Comparison of ENCODE assay signal across 26 cellular contexts in the genomic region with DNA sequence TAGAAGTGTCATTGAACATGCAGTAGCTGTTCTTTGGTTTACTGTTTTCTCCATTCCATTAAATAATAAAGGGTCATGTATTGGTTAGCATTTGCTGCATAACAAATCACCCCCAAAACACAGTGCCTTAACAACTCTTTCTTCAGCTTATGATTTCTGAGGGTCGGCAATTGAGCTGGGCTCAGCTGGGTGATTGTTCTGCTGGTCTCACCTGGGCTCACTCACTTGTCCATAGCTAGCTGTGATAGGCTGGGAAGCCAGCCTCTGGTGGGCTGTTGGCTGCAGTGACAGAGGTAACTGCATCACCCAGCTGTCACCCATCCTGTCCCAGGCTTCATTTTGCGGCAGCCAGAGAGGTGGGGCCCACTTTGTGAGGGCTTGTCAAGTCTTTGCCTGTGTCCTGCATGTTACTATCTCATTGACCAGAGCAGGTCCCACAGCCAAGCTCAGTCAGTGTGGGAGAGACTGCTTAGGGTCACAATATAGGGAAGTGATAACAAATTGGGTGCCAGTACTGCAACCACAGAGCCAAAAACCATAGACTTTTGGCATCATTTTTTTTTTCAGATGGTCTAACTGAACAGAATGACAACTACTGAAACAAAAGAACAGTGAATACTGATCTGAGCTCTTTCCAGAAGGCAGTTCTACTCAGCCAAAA.
"Had no signal": no experiment of that assay in that cellular context is flagged by ENCODE, and none has a peak within 500 bp of the region (broad histone marks: within the 10 kb centered on the region; RNA-seq: fewer than 3 reads in every experiment).

No MANE protein-coding gene starts in this region.

- H3K27ac Mint-ChIP-seq: activated CD4-positive, alpha-beta T cell treated with anti-CD3 and anti-CD28 coated beads for 36 hours; activated CD8-positive, alpha-beta T cell treated with anti-CD3 and anti-CD28 coated beads for 36 hours; activated naive CD8-positive, alpha-beta T cell; activated T-helper 17 cell treated with anti-CD3 and anti-CD28 coated beads, Interleukin-2, amount 50 U/mL, for 72 hours; effector memory CD8-positive, alpha-beta T cell had no signal

- H3K36me3 ChIP-seq: esophagus muscularis mucosa, gastrocnemius medialis had no signal

- ATAC-seq: activated CD4-positive, alpha-beta T cell treated with anti-CD3 and anti-CD28 coated beads for 36 hours; activated CD8-positive, alpha-beta T cell treated with anti-CD3 and anti-CD28 coated beads for 36 hours; activated T-cell treated with anti-CD3 and anti-CD28 coated beads, Interleukin-2, amount 50 U/mL, for 4 hours; activated T-helper 17 cell treated with anti-CD3 and anti-CD28 coated beads, Interleukin-2, amount 50 U/mL, for 72 hours; body of pancreas; effector memory CD8-positive, alpha-beta T cell; foreskin keratinocyte; gastrocnemius medialis had no signal

- H3K4me1 ChIP-seq: body of pancreas, foreskin keratinocyte, gastrocnemius medialis had no signal

- H3K27me3 ChIP-seq: body of pancreas, foreskin keratinocyte, gastrocnemius medialis had no signal

- H3K4me3 Mint-ChIP-seq: activated CD4-positive, alpha-beta T cell treated with anti-CD3 and anti-CD28 coated beads for 36 hours; activated CD8-positive, alpha-beta T cell treated with anti-CD3 and anti-CD28 coated beads for 36 hours; activated naive CD8-positive, alpha-beta T cell; activated T-cell treated with anti-CD3 and anti-CD28 coated beads, Interleukin-2, amount 50 U/mL, for 4 hours; activated T-helper 17 cell treated with anti-CD3 and anti-CD28 coated beads, Interleukin-2, amount 50 U/mL, for 72 hours; effector memory CD8-positive, alpha-beta T cell had no signal

- H3K27ac ChIP-seq: body of pancreas, esophagus muscularis mucosa, foreskin keratinocyte, gastrocnemius medialis had no signal

- H3K4me1 Mint-ChIP-seq: activated CD4-positive, alpha-beta T cell treated with anti-CD3 and anti-CD28 coated beads for 36 hours; activated T-helper 17 cell treated with anti-CD3 and anti-CD28 coated beads, Interleukin-2, amount 50 U/mL, for 72 hours had no signal

- H3K27me3 Mint-ChIP-seq: activated CD4-positive, alpha-beta T cell treated with anti-CD3 and anti-CD28 coated beads for 36 hours; activated CD8-positive, alpha-beta T cell treated with anti-CD3 and anti-CD28 coated beads for 36 hours had no signal

- H3K36me3 Mint-ChIP-seq: activated naive CD8-positive, alpha-beta T cell had no signal

- H3K4me3 ChIP-seq: body of pancreas, esophagus muscularis mucosa, gastrocnemius medialis had no signal

- DNase-seq: activated CD4-positive, alpha-beta T cell treated with anti-CD3 and anti-CD28 coated beads for 36 hours; activated CD4-positive, alpha-beta T cell treated with anti-CD3 and anti-CD28 coated beads, Interleukin-2, amount 50 U/mL, for 1 hour; activated CD4-positive, alpha-beta T cell treated with anti-CD3 and anti-CD28 coated beads, Interleukin-2, amount 50 U/mL, for 48 hours; activated CD4-positive, CD25-positive, alpha-beta regulatory T cell; activated CD4-positive, CD25-positive, alpha-beta regulatory T cell treated with anti-CD3 and anti-CD28 coated beads, Interleukin-2, amount 50 U/mL, for 72 hours; activated CD8-positive, alpha-beta memory T cell treated with anti-CD3 and anti-CD28 coated beads for 24 hours; activated CD8-positive, alpha-beta T cell treated with anti-CD3 and anti-CD28 coated beads for 36 hours; activated effector memory CD4-positive, alpha-beta T cell treated with Interleukin-2 at 50 U/mL for 16 hours; activated gamma-delta T cell treated with Interleukin-2 at 50 U/mL for 16 hours; activated naive CD4-positive, alpha-beta T cell treated with anti-CD3 and anti-CD28 coated beads, Interleukin-2, amount 50 U/mL, for 16 hours; activated naive CD4-positive, alpha-beta T cell treated with Interleukin-2 at 50 U/mL for 16 hours; activated T-cell treated with anti-CD3 and anti-CD28 coated beads, Interleukin-2, amount 50 U/mL, for 4 hours; amygdala; body of pancreas; caudate nucleus; cortex of kidney; dermis blood vessel endothelial cell; effector CD4-positive, alpha-beta T cell; effector memory CD8-positive, alpha-beta T cell; erythroblast; foreskin keratinocyte; gastrocnemius medialis; T-helper 2 cell had no signal

- H3K9me3 Mint-ChIP-seq: activated CD8-positive, alpha-beta T cell treated with anti-CD3 and anti-CD28 coated beads for 36 hours; activated T-cell treated with anti-CD3 and anti-CD28 coated beads, Interleukin-2, amount 50 U/mL, for 4 hours; activated T-helper 17 cell treated with anti-CD3 and anti-CD28 coated beads, Interleukin-2, amount 50 U/mL, for 72 hours; effector memory CD8-positive, alpha-beta T cell had no signal

- H3K9me3 ChIP-seq: gastrocnemius medialis had no signal
